In genomic region chr7:132377043-132377442, GRCh38 we compare ENCODE assay signal across 27 cellular contexts.
DNase-seq lines count a peak whose midpoint lies in the region; ATAC-seq, FAIRE-seq and TF ChIP-seq lines count a peak whose summit lies in the region.
"Had no signal": no experiment of that assay in that cellular context is flagged by ENCODE, and none has a peak within 500 bp of the region (broad histone marks: within the 10 kb centered on the region; RNA-seq: fewer than 3 reads in every experiment).

No MANE protein-coding gene starts in this region.

- intact Hi-C loops in heart right ventricle (cut with DNase I): loop anchor here in 2 of 10 donors (5.0 kb wide), 1 partner anchor 40 kb away; no protein-coding TSS in a partner anchor

- 35 to 43% methylated on average over 1 of the region's 1 CpG for WGBS in heart right ventricle, 2 donors

- no peaks in the 10 kb centered on the region for H3K9me3 ChIP-seq in heart right ventricle
- H3K9me3 ChIP-seq in right atrium auricular region: no peaks in the 10 kb centered on the region
- H3K9me3 ChIP-seq: A549, BE2C, right lobe of liver, SJCRH30 had no signal

- H3K4me3 Mint-ChIP-seq in nephron progenitor cell: no peak overlapping the region
- no peak overlapping the region for H3K4me3 Mint-ChIP-seq in T-helper 2 cell treated with Interferon-gamma antibody and Interleukin-4, amounts not matched to agents 5 μg/mL and 100 μg/mL, for 36 hours
- H3K4me3 Mint-ChIP-seq: endodermal cell; H9; natural killer cell treated with Interleukin-12 subunit alpha and Interleukin-12 subunit beta and Interleukin-15 and Interleukin-18, amount 100 ng/mL, for 72 hours; stimulated activated naive CD8-positive, alpha-beta T cell treated with anti-CD3 and anti-CD28 coated beads, Interleukin-15, amount 100 ng/mL, for 72 hours had no signal

- no peaks in the 10 kb centered on the region for H3K9me3 Mint-ChIP-seq in nephron progenitor cell
- H3K9me3 Mint-ChIP-seq in T-helper 2 cell treated with Interferon-gamma antibody and Interleukin-4, amounts not matched to agents 5 μg/mL and 100 μg/mL, for 36 hours: no peaks in the 10 kb centered on the region
- H3K9me3 Mint-ChIP-seq: endodermal cell; H9; natural killer cell treated with Interleukin-12 subunit alpha and Interleukin-12 subunit beta and Interleukin-15 and Interleukin-18, amount 100 ng/mL, for 72 hours; stimulated activated naive CD8-positive, alpha-beta T cell treated with anti-CD3 and anti-CD28 coated beads, Interleukin-15, amount 100 ng/mL, for 72 hours had no signal

- ATAC-seq in heart right ventricle: peak in 2 of 8 donors; percentile 45 to 50
- ATAC-seq in GM19023 (IDR thresholded peaks at IDR 0.05; ENCODE audit: unreplicated experiment): no peak
- ATAC-seq in GM19397 (IDR thresholded peaks at IDR 0.05; ENCODE audit: unreplicated experiment): no peak
- ATAC-seq: A549; natural killer cell treated with Interleukin-12 subunit alpha and Interleukin-12 subunit beta and Interleukin-15 and Interleukin-18, amount 100 ng/mL, for 72 hours; Panc1; stimulated activated naive CD8-positive, alpha-beta T cell treated with anti-CD3 and anti-CD28 coated beads, Interleukin-15, amount 100 ng/mL, for 72 hours had no signal

- H3K27ac Mint-ChIP-seq in nephron progenitor cell: peak overlapping the region; percentile 6
- H3K27ac Mint-ChIP-seq in T-helper 2 cell treated with Interferon-gamma antibody and Interleukin-4, amounts not matched to agents 5 μg/mL and 100 μg/mL, for 36 hours: no peak overlapping the region
- H3K27ac Mint-ChIP-seq: endodermal cell; H9; natural killer cell treated with Interleukin-12 subunit alpha and Interleukin-12 subunit beta and Interleukin-15 and Interleukin-18, amount 100 ng/mL, for 72 hours; stimulated activated naive CD8-positive, alpha-beta T cell treated with anti-CD3 and anti-CD28 coated beads, Interleukin-15, amount 100 ng/mL, for 72 hours had no signal

- peaks cover 26% of the 10 kb centered on the region for H3K27me3 Mint-ChIP-seq in nephron progenitor cell (ENCODE audit: low read depth, poor library complexity)
- peaks cover 35% of the 10 kb centered on the region for H3K27me3 Mint-ChIP-seq in T-helper 2 cell treated with Interferon-gamma antibody and Interleukin-4, amounts not matched to agents 5 μg/mL and 100 μg/mL, for 36 hours (ENCODE audit: low read depth)

- no peak for FAIRE-seq in GM12892 (lab: Jason Lieb, UNC)
- FAIRE-seq: A549 had no signal

- H3K27ac ChIP-seq in heart right ventricle (peak overlapping the region in 7 of 10 donors; percentile 36 to 55 (median 39)), right atrium auricular region (peak overlapping the region in 1 of 2 donors; percentile 21)
- H3K27ac ChIP-seq: A549, parathyroid adenoma, right lobe of liver, SJCRH30 had no signal

- no peaks in the 10 kb centered on the region for H3K27me3 ChIP-seq in heart right ventricle
- no peaks in the 10 kb centered on the region for H3K27me3 ChIP-seq in right atrium auricular region
- H3K27me3 ChIP-seq: BE2C, right lobe of liver, SJCRH30 had no signal

- H3K4me1 Mint-ChIP-seq in nephron progenitor cell: peaks cover 17% of the 10 kb centered on the region
- no peaks in the 10 kb centered on the region for H3K4me1 Mint-ChIP-seq in T-helper 2 cell treated with Interferon-gamma antibody and Interleukin-4, amounts not matched to agents 5 μg/mL and 100 μg/mL, for 36 hours (ENCODE audit: low read depth)
- H3K4me1 Mint-ChIP-seq: stimulated activated naive CD8-positive, alpha-beta T cell treated with anti-CD3 and anti-CD28 coated beads, Interleukin-15, amount 100 ng/mL, for 72 hours had no signal

- H3K4me1 ChIP-seq in heart right ventricle (peaks cover 10 to 62% (median 44%) of the 10 kb centered on the region in 9 donors), right atrium auricular region (peaks cover 4 to 66% of the 10 kb centered on the region in 2 donors)
- H3K4me1 ChIP-seq: A549, parathyroid adenoma had no signal

- no peak for DNase-seq in heart right ventricle
- no peak for DNase-seq in right atrium auricular region (ENCODE audit: low spot score)
- peak; percentile 4 for DNase-seq in fibroblast of villous mesenchyme (ENCODE audit: low read depth)
- DNase-seq in nephron progenitor cell: no peak
- no peak for DNase-seq in T-helper 2 cell treated with Interferon-gamma antibody and Interleukin-4, amounts not matched to agents 5 μg/mL and 100 μg/mL, for 36 hours (ENCODE audit: low spot score)
- no peak for DNase-seq in GM12892 (ENCODE audit: insufficient read length)
- DNase-seq: activated CD4-positive, alpha-beta T cell treated with anti-CD3 and anti-CD28 coated beads for 1 hour; BE2C; COR-L47; DMS79; endodermal cell; H9; Kasumi-1; midbrain; NCI-H1694 treated with DMSO at 0.1 percent for 48 hours; NCI-H524 treated with DMSO at 0.1 percent for 48 hours; right lobe of liver; SJCRH30; stimulated activated naive CD8-positive, alpha-beta T cell treated with anti-CD3 and anti-CD28 coated beads, Interleukin-15, amount 100 ng/mL, for 72 hours; trophoblast cell had no signal

- H3K4me3 ChIP-seq in heart right ventricle (no peak overlapping the region), right atrium auricular region (no peak overlapping the region), fibroblast of villous mesenchyme (ENCODE audit: low read depth, low read length) (no peak overlapping the region)
- H3K4me3 ChIP-seq: A549, coronary artery, right lobe of liver, SJCRH30 had no signal

- H3K36me3 ChIP-seq in heart right ventricle (no peaks in the 10 kb centered on the region), right atrium auricular region (no peaks in the 10 kb centered on the region)
- H3K36me3 ChIP-seq: BE2C, right lobe of liver, SJCRH30 had no signal

- no peaks in the 10 kb centered on the region for H3K36me3 Mint-ChIP-seq in nephron progenitor cell (ENCODE audit: low read depth)
- H3K36me3 Mint-ChIP-seq in T-helper 2 cell treated with Interferon-gamma antibody and Interleukin-4, amounts not matched to agents 5 μg/mL and 100 μg/mL, for 36 hours (ENCODE audit: low read depth): no peaks in the 10 kb centered on the region
- H3K36me3 Mint-ChIP-seq: natural killer cell treated with Interleukin-12 subunit alpha and Interleukin-12 subunit beta and Interleukin-15 and Interleukin-18, amount 100 ng/mL, for 72 hours had no signal

- TF ChIP-seq POLR2A in GM12892 (IDR thresholded peaks at IDR 0.05; ENCODE audit: low read depth, low read length): no peak

- TF ChIP-seq CTCF in heart right ventricle (IDR thresholded peaks at IDR 0.05) (no peak), right atrium auricular region (IDR thresholded peaks at IDR 0.05) (no peak), fibroblast of villous mesenchyme (IDR thresholded peaks at IDR 0.05; ENCODE audit: insufficient read depth, low read depth, low read length) (no peak), nephron progenitor cell (IDR thresholded peaks at IDR 0.05) (no peak)
